24 cellular contexts compared by ENCODE assay signal in the genomic region with DNA sequence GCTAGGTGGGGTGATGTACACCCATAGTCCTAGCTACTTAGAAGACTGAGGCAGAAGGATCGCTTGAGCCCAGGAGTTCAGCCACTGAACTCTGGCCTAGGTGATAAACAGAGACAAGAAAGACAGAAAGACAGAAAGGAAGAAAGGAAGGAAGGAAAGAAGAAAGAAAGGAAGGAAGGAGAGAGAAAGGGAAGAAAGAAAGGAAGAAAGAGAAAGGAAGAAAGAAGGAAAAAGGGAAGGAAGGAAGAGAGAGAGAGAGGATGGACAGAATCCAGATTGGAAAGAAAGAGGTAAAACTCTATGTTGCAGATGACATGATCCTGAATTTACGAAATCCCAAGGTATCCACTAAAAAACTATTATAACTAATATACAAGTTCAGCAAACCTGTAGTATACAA.
"Had no signal": no experiment of that assay in that cellular context is flagged by ENCODE, and none has a peak within 500 bp of the region (broad histone marks: within the 10 kb centered on the region; RNA-seq: fewer than 3 reads in every experiment).

No MANE protein-coding gene starts in this region.

- H3K27ac Mint-ChIP-seq: mesothelial cell of epicardium; natural killer cell treated with Interleukin-12 subunit alpha and Interleukin-12 subunit beta and Interleukin-15 and Interleukin-18, amount 100 ng/mL, for 72 hours; stimulated activated effector memory CD8-positive, alpha-beta T cell treated with anti-CD3 and anti-CD28 coated beads, Interleukin-12 subunit alpha, Interleukin-12 subunit beta, amount 100 ng/mL, for 72 hours; stimulated activated naive CD8-positive, alpha-beta T cell treated with anti-CD3 and anti-CD28 coated beads, Interleukin-15, amount 100 ng/mL, for 72 hours had no signal

- H3K4me1 ChIP-seq: gastroesophageal sphincter, parathyroid adenoma, psoas muscle, right lobe of liver, transverse colon had no signal

- ATAC-seq: gastroesophageal sphincter; left lobe of liver; natural killer cell treated with Interleukin-12 subunit alpha and Interleukin-12 subunit beta and Interleukin-15 and Interleukin-18, amount 100 ng/mL, for 72 hours; psoas muscle; right lobe of liver; stimulated activated effector memory CD8-positive, alpha-beta T cell treated with anti-CD3 and anti-CD28 coated beads, Interleukin-12 subunit alpha, Interleukin-12 subunit beta, amount 100 ng/mL, for 72 hours; stimulated activated naive CD8-positive, alpha-beta T cell treated with anti-CD3 and anti-CD28 coated beads, Interleukin-15, amount 100 ng/mL, for 72 hours had no signal

- H3K4me3 Mint-ChIP-seq: mesothelial cell of epicardium; natural killer cell treated with Interleukin-12 subunit alpha and Interleukin-12 subunit beta and Interleukin-15 and Interleukin-18, amount 100 ng/mL, for 72 hours; stimulated activated effector memory CD8-positive, alpha-beta T cell treated with anti-CD3 and anti-CD28 coated beads, Interleukin-12 subunit alpha, Interleukin-12 subunit beta, amount 100 ng/mL, for 72 hours; stimulated activated naive CD8-positive, alpha-beta T cell treated with anti-CD3 and anti-CD28 coated beads, Interleukin-15, amount 100 ng/mL, for 72 hours had no signal

- H3K9me3 Mint-ChIP-seq: natural killer cell treated with Interleukin-12 subunit alpha and Interleukin-12 subunit beta and Interleukin-15 and Interleukin-18, amount 100 ng/mL, for 72 hours; stimulated activated effector memory CD8-positive, alpha-beta T cell treated with anti-CD3 and anti-CD28 coated beads, Interleukin-12 subunit alpha, Interleukin-12 subunit beta, amount 100 ng/mL, for 72 hours; stimulated activated naive CD8-positive, alpha-beta T cell treated with anti-CD3 and anti-CD28 coated beads, Interleukin-15, amount 100 ng/mL, for 72 hours had no signal

- H3K27me3 Mint-ChIP-seq: natural killer cell treated with Interleukin-12 subunit alpha and Interleukin-12 subunit beta and Interleukin-15 and Interleukin-18, amount 100 ng/mL, for 72 hours; stimulated activated naive CD8-positive, alpha-beta T cell treated with anti-CD3 and anti-CD28 coated beads, Interleukin-15, amount 100 ng/mL, for 72 hours had no signal

- H3K4me3 ChIP-seq: esophagus muscularis mucosa, gastroesophageal sphincter, psoas muscle, right lobe of liver, thoracic aorta, transverse colon had no signal

- H3K27ac ChIP-seq: epithelial cell of prostate, esophagus muscularis mucosa, gastroesophageal sphincter, parathyroid adenoma, psoas muscle, right lobe of liver, thoracic aorta, transverse colon had no signal

- DNase-seq: cortex of kidney; effector memory CD4-positive, alpha-beta T cell; foreskin fibroblast; glutamatergic neuron; islet precursor cell; mammary epithelial cell; occipital lobe; psoas muscle; retina; right lobe of liver; stimulated activated CD4-positive, alpha-beta T cell treated with anti-CD3 and anti-CD28 coated beads, Interleukin-4, amount 100 ng/mL, for 1 hour; stimulated activated CD8-positive, alpha-beta memory T cell treated with anti-CD3 and anti-CD28 coated beads, Interleukin-4, amount 100 ng/mL, for 48 hours; stimulated activated naive CD8-positive, alpha-beta T cell treated with anti-CD3 and anti-CD28 coated beads, Interleukin-15, amount 100 ng/mL, for 72 hours; substantia nigra; transverse colon had no signal

- H3K9me3 ChIP-seq: esophagus muscularis mucosa, gastroesophageal sphincter, psoas muscle, right lobe of liver, thoracic aorta, transverse colon had no signal

- H3K27me3 ChIP-seq: esophagus muscularis mucosa, gastroesophageal sphincter, right lobe of liver, transverse colon had no signal
